1 cellular context compared by ENCODE assay signal in the genomic region with DNA sequence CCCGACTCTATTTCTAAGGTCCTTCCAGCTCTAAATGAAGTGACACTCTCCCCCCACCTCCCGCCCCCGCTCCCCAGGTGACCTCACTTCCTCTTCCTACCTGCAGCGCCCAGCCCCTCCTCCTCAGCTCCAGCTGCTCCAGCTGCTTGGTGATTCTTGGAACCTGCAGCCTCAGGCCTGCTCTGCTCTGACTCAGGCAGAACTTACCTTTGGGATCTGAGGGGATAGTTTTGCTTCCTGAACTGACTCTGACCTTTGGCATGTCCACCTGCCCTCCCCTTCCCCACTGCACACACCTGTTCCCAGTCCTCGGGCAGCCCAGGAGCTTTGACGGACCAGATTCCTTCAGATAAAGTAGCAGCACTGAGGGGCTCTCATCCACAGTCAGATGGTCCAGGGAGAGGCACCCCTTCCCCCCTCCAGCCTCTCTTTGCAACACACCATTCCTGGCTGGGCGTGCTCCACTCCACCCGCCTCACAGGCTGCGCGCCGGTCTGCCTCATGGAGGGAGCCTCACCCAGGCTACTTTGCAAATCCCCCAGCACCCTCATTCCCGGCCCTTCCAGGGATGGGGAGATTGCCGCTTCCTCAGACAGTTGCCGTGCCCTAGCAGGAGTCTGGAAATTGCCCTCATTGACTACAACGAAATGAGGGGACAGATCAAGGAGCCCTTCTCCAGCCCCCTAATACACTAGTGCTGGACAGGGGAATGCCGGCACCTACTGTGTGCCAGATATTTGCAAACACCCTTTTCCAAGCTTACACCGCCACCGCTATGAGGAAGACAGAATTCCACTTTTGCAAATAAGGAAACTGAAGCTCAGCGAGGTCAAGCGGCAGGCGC.
TF ChIP-seq lines count a peak whose summit lies in the region.

No MANE protein-coding gene starts in this region.

TF ChIP-seq in WTC11, 78 proteins besides CTCF, POLR2A, EP300 and RAD21 (continued from another document):
- 0 out of 2 replicates have a peak, but pooled peaks have one; percentile 40 for TF ChIP-seq ARID4B (CRISPR knock-in tag; IDR thresholded peaks at IDR 0.05; ENCODE audit: borderline replicate concordance)
TF ChIP-seq in WTC11: peak in this region for 3.
